8 cellular contexts compared by ENCODE assay signal in the genomic region with DNA sequence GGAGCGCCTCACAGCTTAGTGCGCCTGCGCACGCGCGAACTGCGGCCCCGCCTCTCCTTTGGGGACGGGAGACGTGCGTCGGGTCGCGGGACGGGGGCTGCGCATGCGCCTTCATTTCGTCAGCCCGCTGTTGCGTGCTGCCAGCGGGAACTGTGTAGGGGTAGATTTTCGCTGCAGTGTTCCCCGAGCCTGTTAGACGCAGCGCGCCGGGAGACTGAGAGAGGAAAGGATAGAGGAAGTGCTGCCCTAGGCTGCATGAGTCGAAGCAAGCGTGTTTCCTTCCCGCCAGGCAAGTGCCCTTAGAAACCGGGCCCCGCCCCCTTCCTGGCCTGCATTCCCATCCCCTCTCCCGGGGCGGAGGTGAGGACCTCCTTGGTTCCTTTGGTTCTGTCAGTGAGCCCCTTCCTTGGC. TPM values are rescaled to one million over a fixed set of nuclear protein-coding genes. Genes with fewer than 3 reads are reported as not detected.
DNase-seq lines count a peak whose midpoint lies in the region; ATAC-seq and TF ChIP-seq lines count a peak whose summit lies in the region.

No MANE protein-coding gene starts in this region.

- peak overlapping the region; percentile 68 for H3K4me3 ChIP-seq in H7 (ENCODE audit: insufficient read depth, low read depth, low read length)
- H3K4me3 ChIP-seq in fibroblast of mammary gland (ENCODE audit: control insufficient read depth, low read depth, low read length), result peak overlapping the region; percentile 82

- H3K36me3 ChIP-seq in H7 (replicated peaks; ENCODE audit: control insufficient read depth, insufficient read depth, low read length), result peaks cover 7% of the 10 kb centered on the region

- peak; percentile 92 for ATAC-seq in natural killer cell

- peaks cover 6% of the 10 kb centered on the region for H3K27me3 Mint-ChIP-seq in activated T-helper 2 cell treated with anti-CD3 and anti-CD28 coated beads, Interferon-gamma antibody, Interleukin-2, Interleukin-4, amounts not matched to agents 10 μg/mL and 5 μg/mL and 100 μg/mL, durations not matched to agents 14 hours and 24 hours and 36 hours (ENCODE audit: low read depth)
- no peaks in the 10 kb centered on the region for H3K27me3 Mint-ChIP-seq in natural killer cell (ENCODE audit: low read depth in 2 of 2)

- intact Hi-C loops in activated T-helper 2 cell treated with anti-CD3 and anti-CD28 coated beads, Interferon-gamma antibody, Interleukin-2, Interleukin-4, amounts not matched to agents 10 μg/mL and 5 μg/mL and 100 μg/mL, durations not matched to agents 14 hours and 24 hours and 36 hours (cut with micrococcal nuclease), result loop anchor here (1.0 to 5.0 kb wide), 6 partner anchors 13 to 117 kb away; a partner anchor contains a TSS
- intact Hi-C loops in natural killer cell (cut with micrococcal nuclease), result no loop called here

- H3K36me3 Mint-ChIP-seq in activated T-helper 2 cell treated with anti-CD3 and anti-CD28 coated beads, Interferon-gamma antibody, Interleukin-2, Interleukin-4, amounts not matched to agents 10 μg/mL and 5 μg/mL and 100 μg/mL, durations not matched to agents 14 hours and 24 hours and 36 hours (ENCODE audit: low read depth), result peaks cover 44% of the 10 kb centered on the region
- no peaks in the 10 kb centered on the region for H3K36me3 Mint-ChIP-seq in natural killer cell

- H3K4me3 Mint-ChIP-seq in activated T-helper 2 cell treated with anti-CD3 and anti-CD28 coated beads, Interferon-gamma antibody, Interleukin-2, Interleukin-4, amounts not matched to agents 10 μg/mL and 5 μg/mL and 100 μg/mL, durations not matched to agents 14 hours and 24 hours and 36 hours (ENCODE audit: low read depth), result peak overlapping the region; percentile 91
- H3K4me3 Mint-ChIP-seq in natural killer cell, result peak overlapping the region; percentile 99

- TF ChIP-seq CTCF in fibroblast of mammary gland (conservative IDR thresholded peaks at IDR 0.05; ENCODE audit: control insufficient read depth, insufficient read depth, low read depth, low read length) (no peak), natural killer cell (IDR thresholded peaks at IDR 0.05) (no peak)

- peak overlapping the region; percentile 92 for H3K27ac Mint-ChIP-seq in activated T-helper 2 cell treated with anti-CD3 and anti-CD28 coated beads, Interferon-gamma antibody, Interleukin-2, Interleukin-4, amounts not matched to agents 10 μg/mL and 5 μg/mL and 100 μg/mL, durations not matched to agents 14 hours and 24 hours and 36 hours
- H3K27ac Mint-ChIP-seq in natural killer cell, result peak overlapping the region; percentile 92 to 94

- no peaks in the 10 kb centered on the region for H3K27me3 ChIP-seq in H7 (ENCODE audit: control insufficient read depth, insufficient read depth, low read length)

- DNase-seq in ELR (ENCODE audit: low read depth), result peak; percentile 95
- peak; percentile 84 for DNase-seq in H7
- DNase-seq in LoVo (ENCODE audit: low spot score), result peak; percentile 98
- peak; percentile 99 for DNase-seq in RPMI8226
- peak; percentile 95 for DNase-seq in activated T-helper 2 cell treated with anti-CD3 and anti-CD28 coated beads, Interferon-gamma antibody, Interleukin-2, Interleukin-4, amounts not matched to agents 10 μg/mL and 5 μg/mL and 100 μg/mL, durations not matched to agents 14 hours and 24 hours and 36 hours (ENCODE audit: low spot score)
- DNase-seq in fibroblast of mammary gland (ENCODE audit: low read depth), result peak; percentile 90
- DNase-seq in natural killer cell, result peak; percentile 88
- peak in 5 of 6 experiments; percentile 83 to 93 (median 93) for DNase-seq in stimulated activated naive CD4-positive, alpha-beta T cell (lab: John Stamatoyannopoulos, UW)

- peaks cover 55% of the 10 kb centered on the region for H3K4me1 Mint-ChIP-seq in activated T-helper 2 cell treated with anti-CD3 and anti-CD28 coated beads, Interferon-gamma antibody, Interleukin-2, Interleukin-4, amounts not matched to agents 10 μg/mL and 5 μg/mL and 100 μg/mL, durations not matched to agents 14 hours and 24 hours and 36 hours (ENCODE audit: low read depth)
- H3K4me1 Mint-ChIP-seq in natural killer cell, result peaks cover 41 to 43% of the 10 kb centered on the region in 2 donors

- H3K9me3 Mint-ChIP-seq in activated T-helper 2 cell treated with anti-CD3 and anti-CD28 coated beads, Interferon-gamma antibody, Interleukin-2, Interleukin-4, amounts not matched to agents 10 μg/mL and 5 μg/mL and 100 μg/mL, durations not matched to agents 14 hours and 24 hours and 36 hours, result no peaks in the 10 kb centered on the region
- H3K9me3 Mint-ChIP-seq in natural killer cell, result no peaks in the 10 kb centered on the region

RNA-seq across cellular contexts. Expression of a gene that starts 12.3 kb away (rescaled TPM):
- 1.00 and 2.6 TPM in 2 replicates for total RNA-seq in H7 (2014; rRNA removed; shearing (Covaris generic))
- total RNA-seq in activated T-helper 2 cell treated with anti-CD3 and anti-CD28 coated beads, Interferon-gamma antibody, Interleukin-2, Interleukin-4, amounts not matched to agents 10 μg/mL and 5 μg/mL and 100 μg/mL, durations not matched to agents 14 hours and 24 hours and 36 hours, result 0.59 and 0.76 TPM in 2 replicates
- under 1 TPM; 0.45 to 0.82 (median 0.47) TPM for total RNA-seq in natural killer cell

RNA-seq across cellular contexts. Expression of a gene that starts 12.3 kb away (rescaled TPM):
- 27.1 and 27.6 TPM in 2 replicates for total RNA-seq in H7 (2014; rRNA removed; shearing (Covaris generic))
- 14.4 and 17.1 TPM in 2 replicates for total RNA-seq in activated T-helper 2 cell treated with anti-CD3 and anti-CD28 coated beads, Interferon-gamma antibody, Interleukin-2, Interleukin-4, amounts not matched to agents 10 μg/mL and 5 μg/mL and 100 μg/mL, durations not matched to agents 14 hours and 24 hours and 36 hours
- 1 to 10 TPM; 2.6 to 3.9 (median 3.7) TPM for total RNA-seq in natural killer cell

Comparison
In these comparisons a context has a peak if more than half of its experiments do, and no peak if none do; other contexts are left out.
1. Peak in every context shown above with its lines: DNase-seq, ATAC-seq and H3K4me3 ChIP-seq.